Comparison of ENCODE assay signal across 30 cellular contexts in the genomic region with DNA sequence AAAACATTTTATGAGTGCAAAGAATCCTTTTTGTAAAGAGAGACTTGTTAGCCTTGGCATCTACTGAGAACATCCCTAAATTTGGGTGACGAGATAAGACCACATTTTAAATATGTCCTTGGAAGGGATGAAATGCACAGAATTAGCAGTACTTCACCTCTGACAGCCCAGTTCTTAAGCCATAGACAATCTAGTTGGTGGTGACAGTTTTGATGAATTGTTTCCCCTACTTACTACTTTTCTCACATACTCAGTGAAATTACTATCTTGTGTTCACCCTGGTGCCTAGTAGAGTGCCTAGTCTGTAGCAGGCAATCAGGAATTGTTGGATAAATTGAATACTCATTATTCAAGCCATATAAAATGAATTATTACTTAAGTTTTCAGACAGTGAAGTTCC. TPM values are rescaled to one million over a fixed set of nuclear protein-coding genes. Genes with fewer than 3 reads are reported as not detected.
"Had no signal": no experiment of that assay in that cellular context is flagged by ENCODE, and none has a peak within 500 bp of the region (broad histone marks: within the 10 kb centered on the region; RNA-seq: fewer than 3 reads in every experiment).

No MANE protein-coding gene starts in this region.

- H3K9me3 Mint-ChIP-seq: activated CD4-positive, alpha-beta memory T cell treated with anti-CD3 and anti-CD28 coated beads, Interleukin-2, amount 10 ng/mL, durations not matched to agents 7 days and 5 days; activated CD4-positive, alpha-beta T cell treated with anti-CD3 and anti-CD28 coated beads, Interleukin-2, amount 10 ng/mL, durations not matched to agents 24 days and 14 days; activated naive CD4-positive, alpha-beta T cell treated with anti-CD3 and anti-CD28 coated beads, Interleukin-2, amount 10 ng/mL, durations not matched to agents 7 days and 5 days; activated T-cell treated with anti-CD3 and anti-CD28 coated beads, Interleukin-2, amount 50 U/mL, for 4 hours; immature natural killer cell; neural crest cell had no signal

- DNase-seq: activated CD4-positive, alpha-beta memory T cell treated with anti-CD3 and anti-CD28 coated beads, Interleukin-2, amount 10 ng/mL, durations not matched to agents 7 days and 5 days; activated CD4-positive, alpha-beta T cell treated with anti-CD3 and anti-CD28 coated beads, Interleukin-2, amount 10 ng/mL, durations not matched to agents 24 days and 14 days; activated effector memory CD4-positive, alpha-beta T cell treated with Interleukin-2 at 50 U/mL for 16 hours; activated naive CD4-positive, alpha-beta T cell treated with anti-CD3 and anti-CD28 coated beads, Interleukin-2, amount 10 ng/mL, durations not matched to agents 7 days and 5 days; activated T-cell treated with anti-CD3 and anti-CD28 coated beads, Interleukin-2, amount 50 U/mL, for 4 hours; adrenal gland; brain microvascular endothelial cell; caudate nucleus; effector CD8-positive, alpha-beta T cell; foreskin melanocyte; glutamatergic neuron; immature natural killer cell; occipital lobe; right lobe of liver; stimulated activated CD4-positive, alpha-beta T cell treated with anti-CD3 and anti-CD28 coated beads, Interleukin-1b, Interleukin-23, amount 100 ng/mL, for 48 hours; stomach; SW 1271; T-helper 2 cell; transverse colon had no signal

- H3K27ac ChIP-seq: ascending aorta, brain microvascular endothelial cell, hepatocyte, right lobe of liver, stomach, transverse colon had no signal

- H3K4me3 Mint-ChIP-seq: activated CD4-positive, alpha-beta memory T cell treated with anti-CD3 and anti-CD28 coated beads, Interleukin-2, amount 10 ng/mL, durations not matched to agents 7 days and 5 days; activated CD4-positive, alpha-beta T cell treated with anti-CD3 and anti-CD28 coated beads, Interleukin-2, amount 10 ng/mL, durations not matched to agents 24 days and 14 days; activated naive CD4-positive, alpha-beta T cell treated with anti-CD3 and anti-CD28 coated beads, Interleukin-2, amount 10 ng/mL, durations not matched to agents 7 days and 5 days; activated T-cell treated with anti-CD3 and anti-CD28 coated beads, Interleukin-2, amount 50 U/mL, for 4 hours; immature natural killer cell had no signal

- H3K4me2 ChIP-seq: hepatocyte had no signal

- ATAC-seq: activated T-cell treated with anti-CD3 and anti-CD28 coated beads, Interleukin-2, amount 50 U/mL, for 4 hours; esophagus mucosa; left lobe of liver; right lobe of liver had no signal

- H3K27ac Mint-ChIP-seq: activated CD4-positive, alpha-beta memory T cell treated with anti-CD3 and anti-CD28 coated beads, Interleukin-2, amount 10 ng/mL, durations not matched to agents 7 days and 5 days; activated CD4-positive, alpha-beta T cell treated with anti-CD3 and anti-CD28 coated beads, Interleukin-2, amount 10 ng/mL, durations not matched to agents 24 days and 14 days; activated naive CD4-positive, alpha-beta T cell treated with anti-CD3 and anti-CD28 coated beads, Interleukin-2, amount 10 ng/mL, durations not matched to agents 7 days and 5 days had no signal

- H3K9me3 ChIP-seq: adrenal gland, ascending aorta, right lobe of liver, stomach, transverse colon had no signal

- H3K4me3 ChIP-seq: adrenal gland, ascending aorta, hepatocyte, right lobe of liver, skin epidermis, stomach, transverse colon had no signal

- H2AFZ ChIP-seq: hepatocyte had no signal

- FAIRE-seq: urothelium cell line had no signal

- H3K36me3 ChIP-seq: adrenal gland, ascending aorta, brain microvascular endothelial cell, right lobe of liver, transverse colon had no signal

- H3K27me3 Mint-ChIP-seq: activated CD4-positive, alpha-beta memory T cell treated with anti-CD3 and anti-CD28 coated beads, Interleukin-2, amount 10 ng/mL, durations not matched to agents 7 days and 5 days; activated CD4-positive, alpha-beta T cell treated with anti-CD3 and anti-CD28 coated beads, Interleukin-2, amount 10 ng/mL, durations not matched to agents 24 days and 14 days; activated naive CD4-positive, alpha-beta T cell treated with anti-CD3 and anti-CD28 coated beads, Interleukin-2, amount 10 ng/mL, durations not matched to agents 7 days and 5 days had no signal

- H3K27me3 ChIP-seq: adrenal gland, ascending aorta, brain microvascular endothelial cell, hepatocyte, right lobe of liver, stomach, transverse colon had no signal

RNA-seq across cellular contexts. Expression of gene SCAANT1, which starts 3.4 kb away (rescaled TPM):
- total RNA-seq: activated CD4-positive, alpha-beta memory T cell treated with anti-CD3 and anti-CD28 coated beads, Interleukin-2, amount 10 ng/mL, durations not matched to agents 7 days and 5 days; activated CD4-positive, alpha-beta T cell treated with anti-CD3 and anti-CD28 coated beads, Interleukin-2, amount 10 ng/mL, durations not matched to agents 24 days and 14 days; activated T-cell treated with anti-CD3 and anti-CD28 coated beads, Interleukin-2, amount 50 U/mL, for 4 hours; adrenal gland; ascending aorta; dermis blood vessel endothelial cell; esophagus mucosa; hepatocyte; kidney epithelial cell; left lobe of liver; lung microvascular endothelial cell; neural crest cell; occipital lobe; right lobe of liver; stomach; temporal lobe; transverse colon had no signal
- polyA plus RNA-seq: stomach had no signal
